In genomic region chr11:60747359-60747873, GRCh38 we compare ENCODE assay signal across 28 cellular contexts. TPM values are rescaled to one million over a fixed set of nuclear protein-coding genes. Genes with fewer than 3 reads are reported as not detected.
"Had no signal": no experiment of that assay in that cellular context is flagged by ENCODE, and none has a peak within 500 bp of the region (broad histone marks: within the 10 kb centered on the region; RNA-seq: fewer than 3 reads in every experiment).

No MANE protein-coding gene starts in this region.

- H3K36me3 ChIP-seq: esophagus squamous epithelium, heart right ventricle, neutrophil, sigmoid colon, thoracic aorta, vagina had no signal

- H3K27ac ChIP-seq: esophagus squamous epithelium, heart right ventricle, neutrophil, sigmoid colon, thoracic aorta, vagina had no signal

- H3K27me3 ChIP-seq: vagina had no signal

- FAIRE-seq: small intestine had no signal

- H3K4me3 ChIP-seq: esophagus squamous epithelium, heart right ventricle, sigmoid colon, thoracic aorta, vagina had no signal

- ATAC-seq: activated naive CD8-positive, alpha-beta T cell treated with anti-CD3 and anti-CD28 coated beads, Interleukin-2, amount 50 U/mL, for 24 hours; heart right ventricle; naive thymus-derived CD8-positive, alpha-beta T cell; stimulated activated effector memory CD8-positive, alpha-beta T cell treated with anti-CD3 and anti-CD28 coated beads, Interleukin-12 subunit alpha, Interleukin-12 subunit beta, amount 100 ng/mL, for 72 hours had no signal

- DNase-seq: activated CD4-positive, alpha-beta memory T cell treated with anti-CD3 and anti-CD28 coated beads, Interleukin-2, amount 10 ng/mL, durations not matched to agents 7 days and 5 days; activated CD4-positive, alpha-beta T cell treated with anti-CD3 and anti-CD28 coated beads for 1 hour; activated CD4-positive, alpha-beta T cell treated with anti-CD3 and anti-CD28 coated beads, Interleukin-2, amount 10 ng/mL, durations not matched to agents 7 days and 5 days; activated CD8-positive, alpha-beta memory T cell treated with anti-CD3 and anti-CD28 coated beads, Interleukin-2, amount 50 U/mL, for 48 hours; activated gamma-delta T cell treated with Interleukin-2 at 50 U/mL for 16 hours; activated naive CD4-positive, alpha-beta T cell treated with anti-CD3 and anti-CD28 coated beads, Interleukin-2, amount 50 U/mL, for 16 hours; activated naive CD8-positive, alpha-beta T cell treated with anti-CD3 and anti-CD28 coated beads, Interleukin-2, amount 50 U/mL, for 24 hours; activated T-cell treated with anti-CD3 and anti-CD28 coated beads, Interleukin-2, amount 50 U/mL, for 24 hours; amygdala; endodermal cell; esophagus squamous epithelium; foreskin melanocyte; heart right ventricle; naive thymus-derived CD8-positive, alpha-beta T cell; sigmoid colon; small intestine; stimulated activated CD4-positive, alpha-beta T cell treated with anti-CD3 and anti-CD28 coated beads, Interleukin-4, amount 100 ng/mL, for 24 hours; T-helper 2 cell had no signal

- H3K4me1 ChIP-seq: esophagus squamous epithelium, heart right ventricle, sigmoid colon, vagina had no signal

- H3K9me3 ChIP-seq: esophagus squamous epithelium, neutrophil, sigmoid colon, thoracic aorta, vagina had no signal

RNA-seq across cellular contexts. Expression of gene MS4A15, which starts 9.3 kb away (rescaled TPM):
- total RNA-seq: activated CD4-positive, alpha-beta memory T cell treated with anti-CD3 and anti-CD28 coated beads, Interleukin-2, amount 10 ng/mL, durations not matched to agents 7 days and 5 days; activated CD4-positive, alpha-beta T cell treated with anti-CD3 and anti-CD28 coated beads, Interleukin-2, amount 10 ng/mL, durations not matched to agents 7 days and 5 days; endodermal cell; esophagus squamous epithelium; glomerular endothelial cell; heart right ventricle; kidney epithelial cell; lower leg skin; naive thymus-derived CD8-positive, alpha-beta T cell; osteocyte; posterior vena cava; sigmoid colon; subcutaneous adipose tissue; thoracic aorta; vagina had no signal
- polyA plus RNA-seq: heart right ventricle; naive thymus-derived CD8-positive, alpha-beta T cell had no signal

RNA-seq across cellular contexts. Expression of gene MS4A18, which starts 22.9 kb away (rescaled TPM):
- total RNA-seq: activated CD4-positive, alpha-beta memory T cell treated with anti-CD3 and anti-CD28 coated beads, Interleukin-2, amount 10 ng/mL, durations not matched to agents 7 days and 5 days; activated CD4-positive, alpha-beta T cell treated with anti-CD3 and anti-CD28 coated beads, Interleukin-2, amount 10 ng/mL, durations not matched to agents 7 days and 5 days; endodermal cell; esophagus squamous epithelium; glomerular endothelial cell; heart right ventricle; kidney epithelial cell; lower leg skin; naive thymus-derived CD8-positive, alpha-beta T cell; osteocyte; posterior vena cava; sigmoid colon; subcutaneous adipose tissue; thoracic aorta; vagina had no signal
- polyA plus RNA-seq: heart right ventricle; naive thymus-derived CD8-positive, alpha-beta T cell had no signal

RNA-seq across cellular contexts. Expression of gene MS4A10, which starts 37.7 kb away (rescaled TPM):
- total RNA-seq: activated CD4-positive, alpha-beta memory T cell treated with anti-CD3 and anti-CD28 coated beads, Interleukin-2, amount 10 ng/mL, durations not matched to agents 7 days and 5 days; activated CD4-positive, alpha-beta T cell treated with anti-CD3 and anti-CD28 coated beads, Interleukin-2, amount 10 ng/mL, durations not matched to agents 7 days and 5 days; endodermal cell; esophagus squamous epithelium; glomerular endothelial cell; heart right ventricle; kidney epithelial cell; lower leg skin; naive thymus-derived CD8-positive, alpha-beta T cell; osteocyte; posterior vena cava; sigmoid colon; subcutaneous adipose tissue; thoracic aorta; vagina had no signal
- polyA plus RNA-seq: heart right ventricle; naive thymus-derived CD8-positive, alpha-beta T cell; sigmoid colon had no signal

RNA-seq across cellular contexts. Expression of gene MS4A8, which starts 48.0 kb away (rescaled TPM):
- total RNA-seq: activated CD4-positive, alpha-beta memory T cell treated with anti-CD3 and anti-CD28 coated beads, Interleukin-2, amount 10 ng/mL, durations not matched to agents 7 days and 5 days; activated CD4-positive, alpha-beta T cell treated with anti-CD3 and anti-CD28 coated beads, Interleukin-2, amount 10 ng/mL, durations not matched to agents 7 days and 5 days; endodermal cell; esophagus squamous epithelium; glomerular endothelial cell; heart right ventricle; kidney epithelial cell; lower leg skin; naive thymus-derived CD8-positive, alpha-beta T cell; osteocyte; posterior vena cava; sigmoid colon; subcutaneous adipose tissue; thoracic aorta; vagina had no signal
- polyA plus RNA-seq: heart right ventricle; naive thymus-derived CD8-positive, alpha-beta T cell had no signal
